Comparison of ENCODE assay signal across 27 cellular contexts in genomic region chrX:17851854-17852253, GRCh38. TPM values are rescaled to one million over a fixed set of nuclear protein-coding genes. Genes with fewer than 3 reads are reported as not detected.
DNase-seq lines count a peak whose midpoint lies in the region; ATAC-seq and TF ChIP-seq lines count a peak whose summit lies in the region.
"Had no signal": no experiment of that assay in that cellular context is flagged by ENCODE, and none has a peak within 500 bp of the region (broad histone marks: within the 10 kb centered on the region; RNA-seq: fewer than 3 reads in every experiment).

No MANE protein-coding gene starts in this region.

- intact Hi-C loops in IMR-90 (cut with micrococcal nuclease): no loop called here
- intact Hi-C loops in left colon (cut with DNase I, micrococcal nuclease): no loop called here
- intact Hi-C loops in vagina (cut with DNase I): no loop called here

- H2BK5ac ChIP-seq in IMR-90 (ENCODE audit: low read depth, low read length, poor library complexity, severe bottlenecking): no peak overlapping the region

- TF ChIP-seq POLR2A in IMR-90 (IDR thresholded peaks at IDR 0.05; ENCODE audit: low read depth, low read length) (no peak), vagina (IDR thresholded peaks at IDR 0.05) (no peak)

- TF ChIP-seq CTCF in IMR-90 (conservative IDR thresholded peaks at IDR 0.05; ENCODE audit: low read depth, low read length) (no peak), vagina (IDR thresholded peaks at IDR 0.05) (no peak)

- no peak overlapping the region for H4K5ac ChIP-seq in IMR-90 (ENCODE audit: low read depth, low read length)

- H3K4me2 ChIP-seq in IMR-90 (ENCODE audit: low read depth, low read length): no peak overlapping the region
- H3K4me2 ChIP-seq: BLaER1 had no signal

- no peak overlapping the region for H3K56ac ChIP-seq in IMR-90 (ENCODE audit: extremely low read depth, insufficient read depth, low read length)

- H3K4me3 ChIP-seq in IMR-90 (ENCODE audit: insufficient read depth, low read depth, low read length) (no peak overlapping the region), vagina (no peak overlapping the region)
- H3K4me3 ChIP-seq: BLaER1, GM12878 had no signal

- H3K9me3 ChIP-seq in IMR-90 (ENCODE audit: control insufficient read depth, insufficient read depth, low read length) (no peaks in the 10 kb centered on the region), vagina (no peaks in the 10 kb centered on the region)
- H3K9me3 ChIP-seq: BE2C, BLaER1 had no signal

- DNase-seq in IMR-90 (no peak), left colon (no peak), mucosa of gallbladder (ENCODE audit: low spot score) (peak; percentile 29), vagina (ENCODE audit: extremely low spot score in 2 of 2) (no peak), NCI-H2196 (lab: John Stamatoyannopoulos, UW; ENCODE audit: unreplicated experiment) (no peak), NOMO-1 treated with dmso at 0.1 percent for 144 hours (lab: John Stamatoyannopoulos, UW; ENCODE audit: unreplicated experiment) (no peak)
- DNase-seq: 8988T; ACHN; BE2C; C1 segment of cervical spinal cord; CD4-positive, alpha-beta memory T cell; CD4-positive, CD25-positive, alpha-beta regulatory T cell; CD8-positive, alpha-beta memory T cell; COR-L47; DMS 273 treated with DMSO at 0.1 percent for 48 hours; DMS153; DMS79; DND-41; EL; GDM1 had no signal

- H2BK120ac ChIP-seq in IMR-90 (ENCODE audit: low read depth, low read length): no peak overlapping the region

- no peaks in the 10 kb centered on the region for H4K20me1 ChIP-seq in IMR-90 (ENCODE audit: insufficient read depth, low read length)

- POLR2A ChIA-PET in IMR-90 (lab: Charles Lee; ENCODE audit: unreplicated experiment): no interaction called here

- no peak overlapping the region for H3K14ac ChIP-seq in IMR-90 (replicated peaks; ENCODE audit: low read depth, low read length)

- H2BK15ac ChIP-seq in IMR-90 (ENCODE audit: low read depth, low read length): no peak overlapping the region

- no peaks in the 10 kb centered on the region for H3K79me1 ChIP-seq in IMR-90 (ENCODE audit: low read depth in 1 of 2, low read length in 2 of 2)

- dilution Hi-C loops in IMR-90 (cut with HindIII; ENCODE audit: low sequenced_read_pairs, unreplicated experiment): no loop called here

- H3K18ac ChIP-seq in IMR-90 (ENCODE audit: low read depth, low read length): no peak overlapping the region

- H3K27me3 ChIP-seq in IMR-90 (ENCODE audit: control insufficient read depth, insufficient read depth, low read length) (peaks cover 14% of the 10 kb centered on the region), vagina (no peaks in the 10 kb centered on the region)
- H3K27me3 ChIP-seq: BE2C had no signal

- no peaks in the 10 kb centered on the region for H3K9me1 ChIP-seq in IMR-90 (ENCODE audit: insufficient read depth, low read length)

- H3K9ac ChIP-seq in IMR-90 (ENCODE audit: low read depth, low read length): no peak overlapping the region
- H3K9ac ChIP-seq: BLaER1 had no signal

- no peaks in the 10 kb centered on the region for H3K36me3 ChIP-seq in IMR-90 (ENCODE audit: control insufficient read depth, insufficient read depth, low read length)
- H3K36me3 ChIP-seq in vagina: no peaks in the 10 kb centered on the region
- H3K36me3 ChIP-seq: BE2C, BLaER1 had no signal

- H2AK5ac ChIP-seq in IMR-90 (ENCODE audit: low read depth, low read length): no peak overlapping the region

- WGBS in IMR-90 (ENCODE audit: extremely low coverage in 2 of 2, insufficient read length in 1 of 2), 2 experiments: 33% methylated on average over 2 of the region's 7 CpGs; no CpG with 5 or more reads in 1 of the 2 experiments

- ATAC-seq in IMR-90 (ENCODE audit: low read depth): no peak
- peak; percentile 63 for ATAC-seq in left colon
- ATAC-seq in HG03520 (IDR thresholded peaks at IDR 0.05; ENCODE audit: unreplicated experiment): no peak
- ATAC-seq: GM12878 had no signal

- no peak for TF ChIP-seq RAD21 in IMR-90 (IDR thresholded peaks at IDR 0.05; ENCODE audit: low read length)

- no peak overlapping the region for H3K27ac ChIP-seq in IMR-90 (ENCODE audit: insufficient read depth, low read length)
- peak overlapping the region; percentile 28 for H3K27ac ChIP-seq in vagina
- H3K27ac ChIP-seq: BLaER1 had no signal

- in situ Hi-C loops in IMR-90 (cut with MboI; ENCODE audit: low sequenced_read_pairs): no loop called here

- H4K91ac ChIP-seq in IMR-90 (ENCODE audit: insufficient read depth, low read depth, low read length): no peak overlapping the region

- H2AK9ac ChIP-seq in IMR-90 (replicated peaks; ENCODE audit: low read depth, low read length, poor library complexity): no peak overlapping the region

- no peak overlapping the region for H3K4ac ChIP-seq in IMR-90 (ENCODE audit: low read depth, low read length)

- no peaks in the 10 kb centered on the region for H3K4me1 ChIP-seq in IMR-90 (ENCODE audit: control insufficient read depth, insufficient read depth, low read length)
- H3K4me1 ChIP-seq in vagina: peaks cover 19% of the 10 kb centered on the region
- H3K4me1 ChIP-seq: BE2C, BLaER1 had no signal

- CTCF ChIA-PET in IMR-90 (lab: Yijun Ruan, JAX): no interaction called here

- H3K23ac ChIP-seq in IMR-90 (ENCODE audit: low read depth, low read length): no peak overlapping the region

- no TSS peak for BruUV-seq in IMR-90 (replicated peaks; lab: Mats Ljungman, UMichigan)

- no peak overlapping the region for H2BK20ac ChIP-seq in IMR-90 (ENCODE audit: low read depth, low read length)

- H2AFZ ChIP-seq in IMR-90 (replicated peaks; ENCODE audit: low read length, poor library complexity): peak overlapping the region; percentile 56

- no peak overlapping the region for H4K8ac ChIP-seq in IMR-90 (ENCODE audit: low read depth in 2 of 2, low read length in 2 of 2)

TF ChIP-seq in IMR-90, 13 proteins besides CTCF, POLR2A, EP300 and RAD21:
- TF ChIP-seq FOS (IDR thresholded peaks at IDR 0.05; ENCODE audit: low read depth, low read length) (no peak), CHD1 (IDR thresholded peaks at IDR 0.05; ENCODE audit: low read depth, low read length) (no peak), RCOR1 (IDR thresholded peaks at IDR 0.05; ENCODE audit: insufficient replicate concordance, low read length) (no peak), USF2 (IDR thresholded peaks at IDR 0.05; ENCODE audit: low read depth, low read length) (no peak), MAZ (IDR thresholded peaks at IDR 0.05; ENCODE audit: borderline replicate concordance, low read depth, low read length) (no peak)
TF ChIP-seq in IMR-90: peak in this region for 0.

RNA-seq across cellular contexts. Expression of gene RAI2, which starts 9.2 kb away (rescaled TPM):
- total RNA-seq in IMR-90 (2012; rRNA removed): not detected in 2 replicates
- polyA plus RNA-seq in IMR-90 (2012; rRNA removed): 0.04 and 0.07 TPM in 2 replicates
- 0.02 TPM in 1 of 2 replicates, not detected in the other for polyA plus RNA-seq in IMR-90 (2012; cell fraction: cytosol; rRNA removed)
- polyA plus RNA-seq in IMR-90 (2012; cell fraction: nucleus; rRNA removed; ENCODE audit: low replicate concordance): 0.02 and 0.05 TPM in 2 replicates
- 1 to 10 TPM; 3.5 to 6.5 TPM for total RNA-seq in left colon
- 45.7 TPM for total RNA-seq in mucosa of gallbladder
- total RNA-seq in vagina: 47.4 TPM
- total RNA-seq: A673, G401, GM12878 had no signal
- polyA plus RNA-seq: AG04450, CD14-positive monocyte, GM12878 had no signal
